9 cellular contexts compared by ENCODE assay signal in the genomic region with DNA sequence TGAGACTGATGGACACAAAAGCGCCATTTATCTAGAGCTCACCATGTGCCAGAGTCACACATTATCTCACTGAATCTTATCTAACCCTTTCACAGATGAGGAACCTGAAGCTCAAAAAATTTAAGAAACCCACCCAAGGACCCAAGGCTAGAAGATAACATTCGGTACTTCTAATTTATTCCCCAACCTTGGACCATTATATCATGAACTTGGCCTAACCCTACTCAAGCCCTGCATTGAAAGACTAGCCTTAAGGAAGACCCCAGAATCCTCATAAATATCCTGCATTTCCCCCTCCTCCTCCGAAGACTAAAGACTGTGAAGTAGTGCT. TPM values are rescaled to one million over a fixed set of nuclear protein-coding genes. Genes with fewer than 3 reads are reported as not detected.
DNase-seq lines count a peak whose midpoint lies in the region; ATAC-seq, FAIRE-seq and TF ChIP-seq lines count a peak whose summit lies in the region.
"Had no signal": no experiment of that assay in that cellular context is flagged by ENCODE, and none has a peak within 500 bp of the region (broad histone marks: within the 10 kb centered on the region; RNA-seq: fewer than 3 reads in every experiment).

No MANE protein-coding gene starts in this region.

- FAIRE-seq in GM12878 (lab: Jason Lieb, UNC) = no peak

- POLR2A ChIA-PET in GM12878 (lab: Charles Lee) = interaction anchor here (1.6 kb wide), 1 partner anchor 11 kb away, joined by 5 read pairs; no protein-coding TSS in a partner anchor

- TF ChIP-seq EP300 in GM12878 (IDR thresholded peaks at IDR 0.05; ENCODE audit: borderline replicate concordance in 1 of 2, control insufficient read depth in 1 of 2, low read depth in 2 of 2, low read length in 2 of 2) = no peak

- H3K4me1 ChIP-seq in right atrium auricular region = peaks cover 0 to 23% of the 10 kb centered on the region in 2 donors
- H3K4me1 ChIP-seq in GM12878 (ENCODE audit: control insufficient read depth, insufficient read depth, low read length) = peaks cover 7% of the 10 kb centered on the region
- H3K4me1 ChIP-seq in mononuclear cell (ENCODE audit: insufficient read depth, low read length) = peaks cover 45% of the 10 kb centered on the region

- DNase-seq in right atrium auricular region (ENCODE audit: low spot score) (no peak), left ventricle myocardium superior (no peak), GM12878 (ENCODE audit: low read depth, low spot score) (no peak), islet precursor cell (no peak), NCI-H82 treated with DMSO at 0.1 percent for 48 hours (lab: John Stamatoyannopoulos, UW; ENCODE audit: unreplicated experiment) (no peak)

- peak overlapping the region; percentile 62; the same call in 1 of the 2 replicates for H3K4me2 ChIP-seq in GM12878 (ENCODE audit: control insufficient read depth, insufficient read depth)

- H4K20me1 ChIP-seq in GM12878 (ENCODE audit: control insufficient read depth, insufficient read depth) = no peaks in the 10 kb centered on the region

- in situ Hi-C loops in GM12878 (cut with MboI) = no loop called here

- H3K27ac ChIP-seq in right atrium auricular region (peak overlapping the region; percentile 88 to 95), GM12878 (ENCODE audit: control insufficient read depth, insufficient read depth) (no peak overlapping the region)

- ATAC-seq in left ventricle myocardium superior = no peak
- no peak for ATAC-seq in GM12878
- no peak for ATAC-seq in GM21576 (IDR thresholded peaks at IDR 0.05; ENCODE audit: unreplicated experiment)
- ATAC-seq in GM19351 (IDR thresholded peaks at IDR 0.05; ENCODE audit: unreplicated experiment) = no peak

- H2AFZ ChIP-seq in GM12878 (ENCODE audit: control insufficient read depth, low read depth, low read length) = peak overlapping the region; percentile 95

- peaks cover 28% of the 10 kb centered on the region for H3K79me2 ChIP-seq in GM12878 (ENCODE audit: control insufficient read depth, insufficient read depth, low read length)

- TF ChIP-seq POLR2A in GM12878 (IDR thresholded peaks at IDR 0.05; ENCODE audit: low read depth, low read length) = no peak

- no peaks in the 10 kb centered on the region for H3K9me3 ChIP-seq in right atrium auricular region
- no peaks in the 10 kb centered on the region for H3K9me3 ChIP-seq in GM12878 (replicated peaks; ENCODE audit: control insufficient read depth, insufficient read depth, low read length)
- H3K9me3 ChIP-seq in mononuclear cell (ENCODE audit: low read depth, low read length) = no peaks in the 10 kb centered on the region

- no peaks in the 10 kb centered on the region for H3K27me3 ChIP-seq in right atrium auricular region
- peaks cover 0 to 3% of the 10 kb centered on the region in 2 experiments; a peak in 1 of 4 replicates for H3K27me3 ChIP-seq in GM12878 (replicated peaks in 1 of 2; ENCODE audit: control insufficient read depth in 2 of 2, insufficient read depth in 2 of 2, low read length in 1 of 2)
- peaks cover 22% of the 10 kb centered on the region for H3K27me3 ChIP-seq in mononuclear cell (ENCODE audit: insufficient read depth, low read length)

- WGBS in GM12878 (ENCODE audit: insufficient coverage, insufficient replicate concordance, low lambda C conversion rate, missing lambda C conversion rate) = 36% methylated on average over 3 of the region's 3 CpGs

- TF ChIP-seq CTCF in right atrium auricular region (IDR thresholded peaks at IDR 0.05) (peak in 1 of 2 donors; percentile 16), GM12878 (IDR thresholded peaks at IDR 0.05 in 2 of 3, conservative IDR thresholded peaks at IDR 0.05 in 1 of 3; ENCODE audit: control insufficient read depth in 2 of 3, extremely low read depth in 1 of 3, insufficient read depth in 1 of 3, low read depth in 3 of 3, low read length in 3 of 3) (no peak)

- RAD21 ChIA-PET in GM12878 (lab: Charles Lee; ENCODE audit: unreplicated experiment) = interaction anchor here (0.7 to 1.9 kb wide), 5 partner anchors 11 to 189 kb away, joined by 3 to 7 read pairs (median 4); partner anchors contain the start of gene NAE1

- no peak overlapping the region for H3K9ac ChIP-seq in GM12878 (ENCODE audit: control insufficient read depth, insufficient read depth, low read length)

- SMC1A ChIA-PET in GM12878 (lab: Charles Lee; ENCODE audit: uncharacterized antibody, unreplicated experiment) = interaction anchor here (0.7 to 2.0 kb wide), 4 partner anchors 15 to 346 kb away, joined by 3 to 8 read pairs (median 6); no protein-coding TSS in a partner anchor

- TF ChIP-seq RAD21 in GM12878 (IDR thresholded peaks at IDR 0.05; ENCODE audit: insufficient read depth, low read depth, low read length) = no peak

- no TSS peak for BruUV-seq in GM12878 (replicated peaks; lab: Mats Ljungman, UMichigan)

- CTCF ChIA-PET in GM12878 (lab: Yijun Ruan, JAX) = interaction anchor here (0.6 to 3.1 kb wide), 25 partner anchors 10 to 346 kb away, joined by 3 to 43 read pairs (median 5); partner anchors contain the start of gene NAE1

- peak overlapping the region; percentile 93 to 97 for H3K4me3 ChIP-seq in right atrium auricular region
- H3K4me3 ChIP-seq in GM12878 = 0 out of 2 replicates have a peak overlapping the region, but pooled peaks have one; percentile 84
- H3K4me3 ChIP-seq in mononuclear cell (ENCODE audit: low read length) = peak overlapping the region; percentile 97

- intact Hi-C loops in left ventricle myocardium superior (cut with micrococcal nuclease) = no loop called here
- intact Hi-C loops in GM12878 (cut with micrococcal nuclease; ENCODE audit: unreplicated experiment) = loop anchor here (5.0 kb wide), 1 partner anchor 175 kb away; the partner anchor contains the start of gene RRAD

- H3K36me3 ChIP-seq in right atrium auricular region (peaks cover 12% of the 10 kb centered on the region), GM12878 (ENCODE audit: control insufficient read depth in 2 of 2, insufficient read depth in 2 of 2, low read length in 1 of 2) (peaks cover 2 to 4% of the 10 kb centered on the region in 2 experiments; a peak in 2 of 4 replicates)

RNA-seq across cellular contexts. Expression of gene DYNC1LI2, which starts 0.5 kb away (rescaled TPM):
- total RNA-seq in right atrium auricular region (10 to 100 TPM; 76.9 to 89.6 TPM), left ventricle myocardium superior (80.6 TPM), GM12878 (2014; rRNA removed) (27.2 and 28.4 TPM in 2 replicates), GM12878 (2014; rRNA removed; fragmentation: Illumina TruSeq; extraction: Trizol) (29.5 TPM in 2 replicates), GM12878 (2021) (33.9 and 37.9 TPM in 2 replicates), mononuclear cell (124 TPM)
- total RNA-seq in GM12878 (2013; cell fraction: nucleolus; rRNA removed) = 145 and 165 TPM in 2 replicates
- polyA plus RNA-seq in GM12878 (2011; ENCODE audit: low read depth) = 23.4 TPM
- polyA plus RNA-seq in GM12878 (2011; rRNA removed) (31.0 and 35.2 TPM in 2 replicates), GM12878 (2014; fragmentation: Illumina TruSeq; extraction: Trizol) (36.4 and 40.9 TPM in 2 replicates), GM12878 (2014; fragmentation: Nextera tagmentation; extraction: Ambion mirVana) (1 to 10 TPM; 6.0 to 8.3 TPM), GM12878 (2014; rRNA removed) (39.4 and 47.4 TPM in 2 replicates), GM12878 (2016; fragmentation: Nextera tagmentation; extraction: Ambion mirVana) (10 to 100 TPM; 41.8 to 46.5 TPM)
- 25.7 and 28.3 TPM in 2 replicates for polyA plus RNA-seq in GM12878 (2011; cell fraction: cytosol; rRNA removed)
- 73.5 and 89.4 TPM in 2 replicates for polyA plus RNA-seq in GM12878 (2011; cell fraction: nucleus; rRNA removed)
- polyA plus RNA-seq in GM12878 (2012) = 19.0 and 26.4 TPM in 2 replicates
- polyA minus RNA-seq in GM12878 (2011; rRNA and poly(A)+ RNA removed) = 32.8 and 33.4 TPM in 2 replicates
- 9.0 and 18.5 TPM in 2 replicates for polyA minus RNA-seq in GM12878 (2011; cell fraction: cytosol; rRNA and poly(A)+ RNA removed)
- 26.1 and 44.9 TPM in 2 replicates for polyA minus RNA-seq in GM12878 (2011; cell fraction: nucleus; rRNA and poly(A)+ RNA removed)

RNA-seq across cellular contexts. Expression of gene TERB1, which starts 49.4 kb away (rescaled TPM):
- total RNA-seq in right atrium auricular region = not detected
- not detected for total RNA-seq in left ventricle myocardium superior
- total RNA-seq in GM12878 (2013; cell fraction: nucleolus; rRNA removed) = not detected in 2 replicates
- total RNA-seq in GM12878 (2014; rRNA removed) = 0.60 TPM in 1 of 2 replicates, not detected in the other
- total RNA-seq in GM12878 (2014; rRNA removed; fragmentation: Illumina TruSeq; extraction: Trizol) = not detected in 2 replicates
- 0.10 TPM in 1 of 2 replicates, not detected in the other for total RNA-seq in GM12878 (2021)
- not detected for polyA plus RNA-seq in GM12878 (2011; ENCODE audit: low read depth)
- 0.09 TPM in 1 of 2 replicates, not detected in the other for polyA plus RNA-seq in GM12878 (2011; rRNA removed)
- 0.07 TPM in 1 of 2 replicates, not detected in the other for polyA plus RNA-seq in GM12878 (2011; cell fraction: cytosol; rRNA removed)
- polyA plus RNA-seq in GM12878 (2011; cell fraction: nucleus; rRNA removed) = not detected in 2 replicates
- polyA plus RNA-seq in GM12878 (2012) = 0.18 TPM in 1 of 2 replicates, not detected in the other
- polyA plus RNA-seq in GM12878 (2014; fragmentation: Illumina TruSeq; extraction: Trizol) = 0.03 TPM in 1 of 2 replicates, not detected in the other
- not detected for polyA plus RNA-seq in GM12878 (2014; fragmentation: Nextera tagmentation; extraction: Ambion mirVana)
- 0.06 TPM in 1 of 2 replicates, not detected in the other for polyA plus RNA-seq in GM12878 (2014; rRNA removed)
- polyA plus RNA-seq in GM12878 (2016; fragmentation: Nextera tagmentation; extraction: Ambion mirVana) = not detected
- polyA minus RNA-seq in GM12878 (2011; rRNA and poly(A)+ RNA removed) = not detected in 2 replicates
- not detected in 2 replicates for polyA minus RNA-seq in GM12878 (2011; cell fraction: cytosol; rRNA and poly(A)+ RNA removed)
- 0.12 TPM in 1 of 2 replicates, not detected in the other for polyA minus RNA-seq in GM12878 (2011; cell fraction: nucleus; rRNA and poly(A)+ RNA removed)
- total RNA-seq in mononuclear cell = 0.42 TPM
- polyA plus RNA-seq: adipose tissue had no signal

RNA-seq across cellular contexts. Expression of gene CMTM4, which starts 55.4 kb away (rescaled TPM):
- total RNA-seq in right atrium auricular region (10 to 100 TPM in 1 of 2 donors, 1 to 10 TPM in 1; 7.5 to 15.2 TPM), left ventricle myocardium superior (12.7 TPM), GM12878 (2014; rRNA removed) (0.11 and 0.16 TPM in 2 replicates), GM12878 (2014; rRNA removed; fragmentation: Illumina TruSeq; extraction: Trizol) (0.18 and 0.23 TPM in 2 replicates), GM12878 (2021) (0.21 and 0.53 TPM in 2 replicates), mononuclear cell (2.0 TPM)
- 0.38 and 0.88 TPM in 2 replicates for total RNA-seq in GM12878 (2013; cell fraction: nucleolus; rRNA removed)
- 0.07 TPM for polyA plus RNA-seq in GM12878 (2011; ENCODE audit: low read depth)
- polyA plus RNA-seq in GM12878 (2011; rRNA removed) (0.27 and 0.43 TPM in 2 replicates), GM12878 (2014; fragmentation: Illumina TruSeq; extraction: Trizol) (0.05 and 0.18 TPM in 2 replicates), GM12878 (2014; fragmentation: Nextera tagmentation; extraction: Ambion mirVana) (under 1 TPM; 0.02 to 0.08 TPM), GM12878 (2014; rRNA removed) (0.10 and 0.13 TPM in 2 replicates), GM12878 (2016; fragmentation: Nextera tagmentation; extraction: Ambion mirVana) (not detected)
- 0.28 and 0.34 TPM in 2 replicates for polyA plus RNA-seq in GM12878 (2011; cell fraction: cytosol; rRNA removed)
- 0.94 and 1.2 TPM in 2 replicates for polyA plus RNA-seq in GM12878 (2011; cell fraction: nucleus; rRNA removed)
- 0.09 and 0.18 TPM in 2 replicates for polyA plus RNA-seq in GM12878 (2012)
- 0.21 and 0.73 TPM in 2 replicates for polyA minus RNA-seq in GM12878 (2011; rRNA and poly(A)+ RNA removed)
- polyA minus RNA-seq in GM12878 (2011; cell fraction: cytosol; rRNA and poly(A)+ RNA removed) = 0.52 and 0.67 TPM in 2 replicates
- 0.12 and 0.38 TPM in 2 replicates for polyA minus RNA-seq in GM12878 (2011; cell fraction: nucleus; rRNA and poly(A)+ RNA removed)
